In the genomic region with DNA sequence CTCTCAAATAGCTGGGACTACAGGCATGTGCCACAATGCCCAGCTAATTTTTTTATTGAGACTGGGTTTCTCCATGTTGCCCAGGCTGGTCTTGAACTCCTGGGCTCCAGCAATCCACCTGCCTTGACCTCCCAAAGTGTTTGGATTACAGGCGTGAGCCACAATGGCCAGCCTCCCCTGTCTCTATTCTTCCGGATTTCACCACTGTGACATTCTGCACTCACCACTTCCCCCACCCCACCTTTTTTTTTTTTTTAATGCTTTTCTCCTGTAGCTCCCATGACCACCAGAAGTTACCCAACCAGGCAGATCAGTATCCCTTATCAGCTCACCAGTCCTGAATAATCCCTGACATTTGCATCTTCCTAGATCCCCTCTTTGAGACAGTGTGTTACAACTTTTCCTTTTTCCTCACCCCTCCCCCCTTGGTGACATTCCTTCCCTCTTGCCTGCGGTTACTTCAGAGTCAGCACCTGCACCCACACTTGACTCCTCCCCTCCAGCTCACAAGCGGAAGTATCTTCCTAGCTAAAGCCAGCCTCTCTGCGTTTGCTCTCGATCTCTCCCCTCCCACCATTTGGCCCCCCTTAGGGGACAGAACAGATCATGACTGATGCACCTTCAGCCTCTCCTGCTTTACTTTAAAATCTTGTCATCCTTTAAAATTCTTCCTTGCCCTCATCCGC, we compare ENCODE assay signal across 1 cellular context.
TF ChIP-seq lines count a peak whose summit lies in the region.

No MANE protein-coding gene starts in this region.

TF ChIP-seq in HEK293, 187 proteins besides CTCF, POLR2A, EP300 and RAD21 (continued from another document and continues in another):
- TF ChIP-seq ZNF747 (tag by site-specific recombination; IDR thresholded peaks at IDR 0.05) (no peak), ZNF701 (tag by site-specific recombination; IDR thresholded peaks at IDR 0.05) (no peak), ZNF776 (tag by site-specific recombination; IDR thresholded peaks at IDR 0.05; ENCODE audit: borderline replicate concordance) (no peak), ZNF600 (tag by site-specific recombination; IDR thresholded peaks at IDR 0.05) (peak; percentile 95), GFI1B (tag by site-specific recombination; IDR thresholded peaks at IDR 0.05) (no peak), YY1 (tag by site-specific recombination; IDR thresholded peaks at IDR 0.05) (no peak), ZSCAN16 (tag by site-specific recombination; IDR thresholded peaks at IDR 0.05) (0 out of 2 replicates have a peak, but pooled peaks have one; percentile 36), ZNF174 (tag by site-specific recombination; IDR thresholded peaks at IDR 0.05) (no peak), ZNF596 (tag by site-specific recombination; IDR thresholded peaks at IDR 0.05) (no peak), ZNF19 (tag by site-specific recombination; IDR thresholded peaks at IDR 0.05; ENCODE audit: low read depth) (no peak), ZNF2 (tag by site-specific recombination; IDR thresholded peaks at IDR 0.05) (peak; percentile 50; the same call in 1 of the 2 replicates), RBAK (tag by site-specific recombination; IDR thresholded peaks at IDR 0.05) (0 out of 2 replicates have a peak, but pooled peaks have one; percentile 20), SP7 (tag by site-specific recombination; IDR thresholded peaks at IDR 0.05) (peak; percentile 84), ZNF501 (tag by site-specific recombination; IDR thresholded peaks at IDR 0.05) (peak; percentile 62), ZNF624 (tag by site-specific recombination; IDR thresholded peaks at IDR 0.05) (no peak), ZIC2 (tag by site-specific recombination; IDR thresholded peaks at IDR 0.05) (no peak), ZNF529 (tag by site-specific recombination; IDR thresholded peaks at IDR 0.05; ENCODE audit: insufficient replicate concordance) (no peak), ZNF175 (tag by site-specific recombination; IDR thresholded peaks at IDR 0.05) (no peak), ZNF426 (tag by site-specific recombination; IDR thresholded peaks at IDR 0.05) (no peak), ZNF473 (tag by site-specific recombination; IDR thresholded peaks at IDR 0.05) (no peak), ZNF433 (tag by site-specific recombination; IDR thresholded peaks at IDR 0.05; ENCODE audit: low read depth) (no peak), ZNF394 (tag by site-specific recombination; IDR thresholded peaks at IDR 0.05; ENCODE audit: borderline replicate concordance) (no peak), ZNF292 (tag by site-specific recombination; IDR thresholded peaks at IDR 0.05; ENCODE audit: borderline replicate concordance, low read depth) (no peak), ZNF791 (tag by site-specific recombination; IDR thresholded peaks at IDR 0.05) (0 out of 2 replicates have a peak, but pooled peaks have one; percentile 43), KLF1 (tag by site-specific recombination; IDR thresholded peaks at IDR 0.05) (peak; percentile 15; the same call in 1 of the 2 replicates)
- TF ChIP-seq, protein P1, sequence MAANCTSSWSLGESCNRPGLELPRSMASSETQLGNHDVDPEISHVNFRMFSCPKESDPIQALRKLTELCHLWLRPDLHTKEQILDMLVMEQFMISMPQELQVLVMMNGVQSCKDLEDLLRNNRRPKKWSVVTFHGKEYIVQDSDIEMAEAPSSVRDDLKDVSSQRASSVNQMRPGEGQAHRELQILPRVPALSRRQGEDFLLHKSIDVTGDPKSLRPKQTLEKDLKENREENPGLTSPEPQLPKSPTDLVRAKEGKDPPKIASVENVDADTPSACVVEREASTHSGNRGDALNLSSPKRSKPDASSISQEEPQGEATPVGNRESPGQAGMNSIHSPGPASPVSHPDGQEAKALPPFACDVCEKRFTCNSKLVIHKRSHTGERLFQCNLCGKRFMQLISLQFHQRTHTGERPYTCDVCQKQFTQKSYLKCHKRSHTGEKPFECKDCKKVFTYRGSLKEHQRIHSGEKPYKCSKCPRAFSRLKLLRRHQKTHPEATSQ (tag by site-specific recombination; IDR thresholded peaks at IDR 0.05), result no peak
- TF ChIP-seq, protein P2, sequence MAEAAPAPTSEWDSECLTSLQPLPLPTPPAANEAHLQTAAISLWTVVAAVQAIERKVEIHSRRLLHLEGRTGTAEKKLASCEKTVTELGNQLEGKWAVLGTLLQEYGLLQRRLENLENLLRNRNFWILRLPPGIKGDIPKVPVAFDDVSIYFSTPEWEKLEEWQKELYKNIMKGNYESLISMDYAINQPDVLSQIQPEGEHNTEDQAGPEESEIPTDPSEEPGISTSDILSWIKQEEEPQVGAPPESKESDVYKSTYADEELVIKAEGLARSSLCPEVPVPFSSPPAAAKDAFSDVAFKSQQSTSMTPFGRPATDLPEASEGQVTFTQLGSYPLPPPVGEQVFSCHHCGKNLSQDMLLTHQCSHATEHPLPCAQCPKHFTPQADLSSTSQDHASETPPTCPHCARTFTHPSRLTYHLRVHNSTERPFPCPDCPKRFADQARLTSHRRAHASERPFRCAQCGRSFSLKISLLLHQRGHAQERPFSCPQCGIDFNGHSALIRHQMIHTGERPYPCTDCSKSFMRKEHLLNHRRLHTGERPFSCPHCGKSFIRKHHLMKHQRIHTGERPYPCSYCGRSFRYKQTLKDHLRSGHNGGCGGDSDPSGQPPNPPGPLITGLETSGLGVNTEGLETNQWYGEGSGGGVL (tag by site-specific recombination; IDR thresholded peaks at IDR 0.05), result peak; percentile 62
- TF ChIP-seq, protein P3, sequence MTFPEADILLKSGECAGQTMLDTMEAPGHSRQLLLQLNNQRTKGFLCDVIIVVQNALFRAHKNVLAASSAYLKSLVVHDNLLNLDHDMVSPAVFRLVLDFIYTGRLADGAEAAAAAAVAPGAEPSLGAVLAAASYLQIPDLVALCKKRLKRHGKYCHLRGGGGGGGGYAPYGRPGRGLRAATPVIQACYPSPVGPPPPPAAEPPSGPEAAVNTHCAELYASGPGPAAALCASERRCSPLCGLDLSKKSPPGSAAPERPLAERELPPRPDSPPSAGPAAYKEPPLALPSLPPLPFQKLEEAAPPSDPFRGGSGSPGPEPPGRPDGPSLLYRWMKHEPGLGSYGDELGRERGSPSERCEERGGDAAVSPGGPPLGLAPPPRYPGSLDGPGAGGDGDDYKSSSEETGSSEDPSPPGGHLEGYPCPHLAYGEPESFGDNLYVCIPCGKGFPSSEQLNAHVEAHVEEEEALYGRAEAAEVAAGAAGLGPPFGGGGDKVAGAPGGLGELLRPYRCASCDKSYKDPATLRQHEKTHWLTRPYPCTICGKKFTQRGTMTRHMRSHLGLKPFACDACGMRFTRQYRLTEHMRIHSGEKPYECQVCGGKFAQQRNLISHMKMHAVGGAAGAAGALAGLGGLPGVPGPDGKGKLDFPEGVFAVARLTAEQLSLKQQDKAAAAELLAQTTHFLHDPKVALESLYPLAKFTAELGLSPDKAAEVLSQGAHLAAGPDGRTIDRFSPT (tag by site-specific recombination; IDR thresholded peaks at IDR 0.05), result 0 out of 2 replicates have a peak, but pooled peaks have one; percentile 52
- TF ChIP-seq, protein P4, sequence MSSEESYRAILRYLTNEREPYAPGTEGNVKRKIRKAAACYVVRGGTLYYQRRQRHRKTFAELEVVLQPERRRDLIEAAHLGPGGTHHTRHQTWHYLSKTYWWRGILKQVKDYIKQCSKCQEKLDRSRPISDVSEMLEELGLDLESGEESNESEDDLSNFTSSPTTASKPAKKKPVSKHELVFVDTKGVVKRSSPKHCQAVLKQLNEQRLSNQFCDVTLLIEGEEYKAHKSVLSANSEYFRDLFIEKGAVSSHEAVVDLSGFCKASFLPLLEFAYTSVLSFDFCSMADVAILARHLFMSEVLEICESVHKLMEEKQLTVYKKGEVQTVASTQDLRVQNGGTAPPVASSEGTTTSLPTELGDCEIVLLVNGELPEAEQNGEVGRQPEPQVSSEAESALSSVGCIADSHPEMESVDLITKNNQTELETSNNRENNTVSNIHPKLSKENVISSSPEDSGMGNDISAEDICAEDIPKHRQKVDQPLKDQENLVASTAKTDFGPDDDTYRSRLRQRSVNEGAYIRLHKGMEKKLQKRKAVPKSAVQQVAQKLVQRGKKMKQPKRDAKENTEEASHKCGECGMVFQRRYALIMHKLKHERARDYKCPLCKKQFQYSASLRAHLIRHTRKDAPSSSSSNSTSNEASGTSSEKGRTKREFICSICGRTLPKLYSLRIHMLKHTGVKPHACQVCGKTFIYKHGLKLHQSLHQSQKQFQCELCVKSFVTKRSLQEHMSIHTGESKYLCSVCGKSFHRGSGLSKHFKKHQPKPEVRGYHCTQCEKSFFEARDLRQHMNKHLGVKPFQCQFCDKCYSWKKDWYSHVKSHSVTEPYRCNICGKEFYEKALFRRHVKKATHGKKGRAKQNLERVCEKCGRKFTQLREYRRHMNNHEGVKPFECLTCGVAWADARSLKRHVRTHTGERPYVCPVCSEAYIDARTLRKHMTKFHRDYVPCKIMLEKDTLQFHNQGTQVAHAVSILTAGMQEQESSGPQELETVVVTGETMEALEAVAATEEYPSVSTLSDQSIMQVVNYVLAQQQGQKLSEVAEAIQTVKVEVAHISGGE (tag by site-specific recombination; conservative IDR thresholded peaks at IDR 0.05; ENCODE audit: low read depth), result no peak
- TF ChIP-seq, protein P5, sequence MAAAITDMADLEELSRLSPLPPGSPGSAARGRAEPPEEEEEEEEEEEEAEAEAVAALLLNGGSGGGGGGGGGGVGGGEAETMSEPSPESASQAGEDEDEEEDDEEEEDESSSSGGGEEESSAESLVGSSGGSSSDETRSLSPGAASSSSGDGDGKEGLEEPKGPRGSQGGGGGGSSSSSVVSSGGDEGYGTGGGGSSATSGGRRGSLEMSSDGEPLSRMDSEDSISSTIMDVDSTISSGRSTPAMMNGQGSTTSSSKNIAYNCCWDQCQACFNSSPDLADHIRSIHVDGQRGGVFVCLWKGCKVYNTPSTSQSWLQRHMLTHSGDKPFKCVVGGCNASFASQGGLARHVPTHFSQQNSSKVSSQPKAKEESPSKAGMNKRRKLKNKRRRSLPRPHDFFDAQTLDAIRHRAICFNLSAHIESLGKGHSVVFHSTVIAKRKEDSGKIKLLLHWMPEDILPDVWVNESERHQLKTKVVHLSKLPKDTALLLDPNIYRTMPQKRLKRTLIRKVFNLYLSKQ (tag by site-specific recombination; IDR thresholded peaks at IDR 0.05; ENCODE audit: borderline replicate concordance), result no peak
- TF ChIP-seq, protein P6, sequence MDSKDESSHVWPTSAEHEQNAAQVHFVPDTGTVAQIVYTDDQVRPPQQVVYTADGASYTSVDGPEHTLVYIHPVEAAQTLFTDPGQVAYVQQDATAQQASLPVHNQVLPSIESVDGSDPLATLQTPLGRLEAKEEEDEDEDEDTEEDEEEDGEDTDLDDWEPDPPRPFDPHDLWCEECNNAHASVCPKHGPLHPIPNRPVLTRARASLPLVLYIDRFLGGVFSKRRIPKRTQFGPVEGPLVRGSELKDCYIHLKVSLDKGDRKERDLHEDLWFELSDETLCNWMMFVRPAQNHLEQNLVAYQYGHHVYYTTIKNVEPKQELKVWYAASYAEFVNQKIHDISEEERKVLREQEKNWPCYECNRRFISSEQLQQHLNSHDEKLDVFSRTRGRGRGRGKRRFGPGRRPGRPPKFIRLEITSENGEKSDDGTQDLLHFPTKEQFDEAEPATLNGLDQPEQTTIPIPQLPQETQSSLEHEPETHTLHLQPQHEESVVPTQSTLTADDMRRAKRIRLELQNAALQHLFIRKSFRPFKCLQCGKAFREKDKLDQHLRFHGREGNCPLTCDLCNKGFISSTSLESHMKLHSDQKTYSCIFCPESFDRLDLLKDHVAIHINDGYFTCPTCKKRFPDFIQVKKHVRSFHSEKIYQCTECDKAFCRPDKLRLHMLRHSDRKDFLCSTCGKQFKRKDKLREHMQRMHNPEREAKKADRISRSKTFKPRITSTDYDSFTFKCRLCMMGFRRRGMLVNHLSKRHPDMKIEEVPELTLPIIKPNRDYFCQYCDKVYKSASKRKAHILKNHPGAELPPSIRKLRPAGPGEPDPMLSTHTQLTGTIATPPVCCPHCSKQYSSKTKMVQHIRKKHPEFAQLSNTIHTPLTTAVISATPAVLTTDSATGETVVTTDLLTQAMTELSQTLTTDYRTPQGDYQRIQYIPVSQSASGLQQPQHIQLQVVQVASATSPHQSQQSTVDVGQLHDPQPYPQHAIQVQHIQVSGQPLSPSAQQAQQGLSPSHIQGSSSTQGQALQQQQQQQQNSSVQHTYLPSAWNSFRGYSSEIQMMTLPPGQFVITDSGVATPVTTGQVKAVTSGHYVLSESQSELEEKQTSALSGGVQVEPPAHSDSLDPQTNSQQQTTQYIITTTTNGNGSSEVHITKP (tag by site-specific recombination; IDR thresholded peaks at IDR 0.05), result peak; percentile 91
- TF ChIP-seq, protein P7, sequence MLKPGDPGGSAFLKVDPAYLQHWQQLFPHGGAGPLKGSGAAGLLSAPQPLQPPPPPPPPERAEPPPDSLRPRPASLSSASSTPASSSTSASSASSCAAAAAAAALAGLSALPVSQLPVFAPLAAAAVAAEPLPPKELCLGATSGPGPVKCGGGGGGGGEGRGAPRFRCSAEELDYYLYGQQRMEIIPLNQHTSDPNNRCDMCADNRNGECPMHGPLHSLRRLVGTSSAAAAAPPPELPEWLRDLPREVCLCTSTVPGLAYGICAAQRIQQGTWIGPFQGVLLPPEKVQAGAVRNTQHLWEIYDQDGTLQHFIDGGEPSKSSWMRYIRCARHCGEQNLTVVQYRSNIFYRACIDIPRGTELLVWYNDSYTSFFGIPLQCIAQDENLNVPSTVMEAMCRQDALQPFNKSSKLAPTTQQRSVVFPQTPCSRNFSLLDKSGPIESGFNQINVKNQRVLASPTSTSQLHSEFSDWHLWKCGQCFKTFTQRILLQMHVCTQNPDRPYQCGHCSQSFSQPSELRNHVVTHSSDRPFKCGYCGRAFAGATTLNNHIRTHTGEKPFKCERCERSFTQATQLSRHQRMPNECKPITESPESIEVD (tag by site-specific recombination; IDR thresholded peaks at IDR 0.05), result no peak
- TF ChIP-seq, protein P8, sequence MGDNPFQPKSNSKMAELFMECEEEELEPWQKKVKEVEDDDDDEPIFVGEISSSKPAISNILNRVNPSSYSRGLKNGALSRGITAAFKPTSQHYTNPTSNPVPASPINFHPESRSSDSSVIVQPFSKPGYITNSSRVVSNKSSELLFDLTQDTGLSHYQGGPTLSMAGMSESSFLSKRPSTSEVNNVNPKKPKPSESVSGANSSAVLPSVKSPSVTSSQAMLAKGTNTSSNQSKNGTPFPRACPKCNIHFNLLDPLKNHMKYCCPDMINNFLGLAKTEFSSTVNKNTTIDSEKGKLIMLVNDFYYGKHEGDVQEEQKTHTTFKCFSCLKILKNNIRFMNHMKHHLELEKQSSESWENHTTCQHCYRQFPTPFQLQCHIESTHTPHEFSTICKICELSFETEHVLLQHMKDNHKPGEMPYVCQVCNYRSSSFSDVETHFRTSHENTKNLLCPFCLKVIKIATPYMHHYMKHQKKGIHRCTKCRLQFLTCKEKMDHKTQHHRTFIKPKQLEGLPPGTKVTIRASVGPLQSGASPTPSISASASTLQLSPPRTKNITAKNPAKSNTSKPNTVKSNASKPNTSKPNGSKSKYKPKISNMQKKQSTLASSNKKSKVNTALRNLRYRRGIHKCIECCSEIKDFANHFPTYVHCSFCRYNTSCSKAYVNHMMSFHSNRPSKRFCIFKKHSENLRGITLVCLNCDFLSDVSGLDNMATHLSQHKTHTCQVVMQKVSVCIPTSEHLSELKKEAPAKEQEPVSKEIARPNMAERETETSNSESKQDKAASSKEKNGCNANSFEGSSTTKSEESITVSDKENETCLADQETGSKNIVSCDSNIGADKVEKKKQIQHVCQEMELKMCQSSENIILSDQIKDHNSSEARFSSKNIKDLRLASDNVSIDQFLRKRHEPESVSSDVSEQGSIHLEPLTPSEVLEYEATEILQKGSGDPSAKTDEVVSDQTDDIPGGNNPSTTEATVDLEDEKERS (tag by site-specific recombination; IDR thresholded peaks at IDR 0.05), result no peak
